13 cellular contexts compared by ENCODE assay signal in genomic region chr10:16765532-16766365, GRCh38. TPM values are rescaled to one million over a fixed set of nuclear protein-coding genes. Genes with fewer than 3 reads are reported as not detected.
DNase-seq lines count a peak whose midpoint lies in the region; ATAC-seq, FAIRE-seq and TF ChIP-seq lines count a peak whose summit lies in the region.
"Had no signal": no experiment of that assay in that cellular context is flagged by ENCODE, and none has a peak within 500 bp of the region (broad histone marks: within the 10 kb centered on the region; RNA-seq: fewer than 3 reads in every experiment).

No MANE protein-coding gene starts in this region.

- DNase-seq in small intestine (peak; percentile 82), NCI-H1436 treated with DMSO at 0.1 percent for 48 hours (lab: John Stamatoyannopoulos, UW) (no peak), middle frontal gyrus (ENCODE audit: extremely low spot score, low spot score) (no peak), tibial artery (no peak)
- DNase-seq: activated T-cell treated with anti-CD3 and anti-CD28 coated beads, Interleukin-2, amount 50 U/mL, for 48 hours; natural killer cell; NCI-H226 had no signal

- H3K4me3 ChIP-seq in small intestine (ENCODE audit: low read depth in 1 of 2, low read length in 2 of 2): no peak overlapping the region
- no peak overlapping the region for H3K4me3 ChIP-seq in tibial artery
- H3K4me3 ChIP-seq: breast epithelium had no signal

- peaks cover 0 to 3% of the 10 kb centered on the region in 2 donors for H3K36me3 ChIP-seq in small intestine (ENCODE audit: control insufficient read depth in 2 of 2, insufficient read depth in 2 of 2, low read length in 2 of 2)
- peaks cover 0 to 7% (median 0%) of the 10 kb centered on the region in 3 donors for H3K36me3 ChIP-seq in tibial artery
- H3K36me3 ChIP-seq: breast epithelium had no signal

- no peak for FAIRE-seq in small intestine (lab: Jason Lieb, UNC)
- FAIRE-seq: islet of Langerhans, TTC549 had no signal

- WGBS in small intestine, 3 donors: 28 to 53% (median 29%) methylated on average over 12 of the region's 12 CpGs

- TF ChIP-seq CTCF in tibial artery (IDR thresholded peaks at IDR 0.05): no peak

- H3K27me3 ChIP-seq in small intestine (ENCODE audit: control insufficient read depth in 2 of 2, insufficient read depth in 2 of 2, low read length in 2 of 2) (no peaks in the 10 kb centered on the region), tibial artery (no peaks in the 10 kb centered on the region)
- H3K27me3 ChIP-seq: breast epithelium had no signal

- peak overlapping the region in 1 of 2 donors; percentile 14 for H3K27ac ChIP-seq in small intestine (ENCODE audit: low read depth in 1 of 2, low read length in 1 of 2)
- H3K27ac ChIP-seq in tibial artery: no peak overlapping the region
- H3K27ac ChIP-seq: breast epithelium had no signal

- peak; percentile 69 for ATAC-seq in GM18907 (IDR thresholded peaks at IDR 0.05; ENCODE audit: unreplicated experiment)
- ATAC-seq in HG02610 (IDR thresholded peaks at IDR 0.05; ENCODE audit: unreplicated experiment): peak; percentile 79
- peak; percentile 74 for ATAC-seq in HG03442 (IDR thresholded peaks at IDR 0.05; ENCODE audit: unreplicated experiment)
- ATAC-seq: natural killer cell had no signal

- no peaks in the 10 kb centered on the region for H3K9me3 ChIP-seq in small intestine (ENCODE audit: control insufficient read depth, low read depth)
- H3K9me3 ChIP-seq in tibial artery: no peaks in the 10 kb centered on the region
- H3K9me3 ChIP-seq: breast epithelium had no signal

- H3K4me1 ChIP-seq in small intestine (ENCODE audit: control insufficient read depth in 2 of 2, insufficient read depth in 1 of 2, low read depth in 1 of 2, low read length in 1 of 2) (no peaks in the 10 kb centered on the region), tibial artery (peaks cover 0 to 5% (median 0%) of the 10 kb centered on the region in 4 donors)
- H3K4me1 ChIP-seq: breast epithelium had no signal

- intact Hi-C loops in tibial artery (cut with DNase I; ENCODE audit: low total_unique reads): no loop called here

RNA-seq across cellular contexts. Expression of gene RSU1, which starts 51.5 kb away (rescaled TPM):
- polyA plus RNA-seq in small intestine: 10 to 100 TPM; 19.2 to 37.0 (median 21.5) TPM
